ENCODE assay signal across 8 cellular contexts in genomic region chr22:22884010-22884887, GRCh38.
DNase-seq lines count a peak whose midpoint lies in the region; ATAC-seq and TF ChIP-seq lines count a peak whose summit lies in the region.

No MANE protein-coding gene starts in this region.

- ATAC-seq in GM21381 (IDR thresholded peaks at IDR 0.05; ENCODE audit: unreplicated experiment) = no peak

- peak; percentile 39 for DNase-seq in AG10803 (ENCODE audit: low read depth)
- DNase-seq in NCI-H1105 (lab: John Stamatoyannopoulos, UW) = peak; percentile 18
- peak; percentile 32 for DNase-seq in T-helper 22 cell (ENCODE audit: low read depth)
- DNase-seq in astrocyte of the hippocampus (ENCODE audit: low read depth, low spot score) = peak; percentile 39
- DNase-seq in iPS DF 19.7 (ENCODE audit: low read depth, low spot score) = peak; percentile 38
- DNase-seq in stimulated activated CD4-positive, alpha-beta T cell treated with anti-CD3 and anti-CD28 coated beads, Interleukin-1b, Interleukin-23, amount 100 ng/mL, for 24 hours (ENCODE audit: low read depth in 4 of 4, low spot score in 1 of 4) = peak in 3 of 4 experiments; percentile 11 to 54 (median 28)

- TF ChIP-seq POLR2A in GM19193 (IDR thresholded peaks at IDR 0.05; ENCODE audit: extremely low read depth, insufficient read depth, insufficient read length) = peak; percentile 11

- peak; percentile 55 for TF ChIP-seq CTCF in AG10803 (conservative IDR thresholded peaks at IDR 0.05; ENCODE audit: low read length)

- no peak overlapping the region for H3K4me3 ChIP-seq in AG10803 (ENCODE audit: low read length)
